In genomic region chr20:62388839-62389600, GRCh38 we compare ENCODE assay signal across 1 cellular context.
TF ChIP-seq lines count a peak whose summit lies in the region.

No MANE protein-coding gene starts in this region.

TF ChIP-seq in HCT116, 20 proteins besides CTCF, POLR2A, EP300 and RAD21 (continued from another document):
- TF ChIP-seq, protein P1, sequence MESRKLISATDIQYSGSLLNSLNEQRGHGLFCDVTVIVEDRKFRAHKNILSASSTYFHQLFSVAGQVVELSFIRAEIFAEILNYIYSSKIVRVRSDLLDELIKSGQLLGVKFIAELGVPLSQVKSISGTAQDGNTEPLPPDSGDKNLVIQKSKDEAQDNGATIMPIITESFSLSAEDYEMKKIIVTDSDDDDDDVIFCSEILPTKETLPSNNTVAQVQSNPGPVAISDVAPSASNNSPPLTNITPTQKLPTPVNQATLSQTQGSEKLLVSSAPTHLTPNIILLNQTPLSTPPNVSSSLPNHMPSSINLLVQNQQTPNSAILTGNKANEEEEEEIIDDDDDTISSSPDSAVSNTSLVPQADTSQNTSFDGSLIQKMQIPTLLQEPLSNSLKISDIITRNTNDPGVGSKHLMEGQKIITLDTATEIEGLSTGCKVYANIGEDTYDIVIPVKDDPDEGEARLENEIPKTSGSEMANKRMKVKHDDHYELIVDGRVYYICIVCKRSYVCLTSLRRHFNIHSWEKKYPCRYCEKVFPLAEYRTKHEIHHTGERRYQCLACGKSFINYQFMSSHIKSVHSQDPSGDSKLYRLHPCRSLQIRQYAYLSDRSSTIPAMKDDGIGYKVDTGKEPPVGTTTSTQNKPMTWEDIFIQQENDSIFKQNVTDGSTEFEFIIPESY (IDR thresholded peaks at IDR 0.05; ENCODE audit: extremely low read depth, insufficient replicate concordance, low read length), result no peak
- TF ChIP-seq ELF1 (IDR thresholded peaks at IDR 0.05; ENCODE audit: borderline replicate concordance, low read depth), result no peak
- TF ChIP-seq ZFX (IDR thresholded peaks at IDR 0.05), result no peak
TF ChIP-seq in HCT116: peak in this region for 0.
